ENCODE assay signal across 13 cellular contexts in genomic region chr3:71446260-71446659, GRCh38.
DNase-seq lines count a peak whose midpoint lies in the region; ATAC-seq and TF ChIP-seq lines count a peak whose summit lies in the region.
"Had no signal": no experiment of that assay in that cellular context is flagged by ENCODE, and none has a peak within 500 bp of the region (broad histone marks: within the 10 kb centered on the region; RNA-seq: fewer than 3 reads in every experiment).

No MANE protein-coding gene starts in this region.

- DNase-seq in breast epithelium (ENCODE audit: low spot score in 2 of 2), result no peak
- DNase-seq in mammary epithelial cell, result no peak
- no peak for DNase-seq in RWPE2 (ENCODE audit: low spot score)
- DNase-seq in epithelial cell of prostate (ENCODE audit: low read depth, low spot score), result no peak
- DNase-seq in COLO829 (ENCODE audit: low spot score), result no peak
- DNase-seq in effector CD4-positive, alpha-beta T cell, result no peak
- no peak for DNase-seq in NCI-H774 (lab: John Stamatoyannopoulos, UW)
- DNase-seq: activated CD4-positive, alpha-beta T cell treated with anti-CD3 and anti-CD28 coated beads, Interleukin-2, amount 50 U/mL, for 48 hours; NCI-H2107; RPMI8226 had no signal

- ATAC-seq in RWPE2 (ENCODE audit: low read depth), result no peak
- ATAC-seq: sciatic nerve had no signal

- in situ Hi-C loops in mammary epithelial cell (cut with MboI; ENCODE audit: low sequenced_read_pairs in 2 of 2), result no loop called here

- H3K4me1 ChIP-seq in breast epithelium, result peaks cover 0 to 21% of the 10 kb centered on the region in 2 donors
- peaks cover 44% of the 10 kb centered on the region for H3K4me1 ChIP-seq in mammary epithelial cell (ENCODE audit: insufficient read depth, low read length)
- H3K4me1 ChIP-seq in RWPE2 (ENCODE audit: insufficient read depth, poor library complexity, severe bottlenecking), result peaks cover 47% of the 10 kb centered on the region
- H3K4me1 ChIP-seq in thymus (ENCODE audit: control insufficient read depth, insufficient read depth, low read length), result peaks cover 71% of the 10 kb centered on the region

- H3K27ac ChIP-seq in breast epithelium (peak overlapping the region; percentile 57 to 87), mammary epithelial cell (ENCODE audit: insufficient read depth, low read depth, low read length) (no peak overlapping the region), RWPE2 (ENCODE audit: poor library complexity, severe bottlenecking) (peak overlapping the region; percentile 93), epithelial cell of prostate (peak overlapping the region; percentile 97), thymus (ENCODE audit: low read depth) (peak overlapping the region; percentile 80)

- no peaks in the 10 kb centered on the region for H3K27me3 ChIP-seq in breast epithelium
- H3K27me3 ChIP-seq in mammary epithelial cell (ENCODE audit: insufficient read depth, low read length), result no peaks in the 10 kb centered on the region
- H3K27me3 ChIP-seq in RWPE2 (ENCODE audit: insufficient read depth, poor library complexity, severe bottlenecking), result no peaks in the 10 kb centered on the region
- no peaks in the 10 kb centered on the region for H3K27me3 ChIP-seq in thymus (ENCODE audit: control insufficient read depth, insufficient read depth)
- H3K27me3 ChIP-seq: vagina had no signal

- H3K9ac ChIP-seq in mammary epithelial cell (ENCODE audit: insufficient read depth, low read length), result no peak overlapping the region

- H3K36me3 ChIP-seq in breast epithelium, result no peaks in the 10 kb centered on the region
- no peaks in the 10 kb centered on the region for H3K36me3 ChIP-seq in mammary epithelial cell (ENCODE audit: insufficient read depth, low read length)
- H3K36me3 ChIP-seq in RWPE2 (ENCODE audit: low read depth), result no peaks in the 10 kb centered on the region
- H3K36me3 ChIP-seq in thymus (ENCODE audit: control insufficient read depth, insufficient read depth), result no peaks in the 10 kb centered on the region
- H3K36me3 ChIP-seq: vagina had no signal

- H3K9me3 ChIP-seq in breast epithelium, result no peaks in the 10 kb centered on the region
- no peaks in the 10 kb centered on the region for H3K9me3 ChIP-seq in mammary epithelial cell (replicated peaks; ENCODE audit: insufficient read depth, low read length)
- H3K9me3 ChIP-seq in RWPE2 (ENCODE audit: severe bottlenecking), result no peaks in the 10 kb centered on the region
- H3K9me3 ChIP-seq in thymus (ENCODE audit: control insufficient read depth), result no peaks in the 10 kb centered on the region
- H3K9me3 ChIP-seq: vagina had no signal

- intact Hi-C loops in breast epithelium (cut with DNase I; ENCODE audit: low total_unique reads), result no loop called here
- intact Hi-C loops in mammary epithelial cell (cut with micrococcal nuclease), result loop anchor here (5.0 kb wide), 1 partner anchor 51 kb away; no protein-coding TSS in a partner anchor

- H3K4me2 ChIP-seq in mammary epithelial cell (ENCODE audit: insufficient read depth, low read depth, low read length), result no peak overlapping the region

- BruUV-seq in mammary epithelial cell (replicated peaks; lab: Mats Ljungman, UMichigan), result no TSS peak

- H3K4me3 ChIP-seq in breast epithelium, result no peak overlapping the region
- H3K4me3 ChIP-seq in mammary epithelial cell (replicated peaks in 1 of 3; ENCODE audit: insufficient read depth in 1 of 3, low read depth in 2 of 3, low read length in 3 of 3), result no peak overlapping the region
- H3K4me3 ChIP-seq in RWPE2 (ENCODE audit: severe bottlenecking), result no peak overlapping the region
- no peak overlapping the region for H3K4me3 ChIP-seq in thymus (ENCODE audit: low read length)
- H3K4me3 ChIP-seq: vagina had no signal

- TF ChIP-seq CTCF in breast epithelium (IDR thresholded peaks at IDR 0.05), result no peak
- no peak for TF ChIP-seq CTCF in mammary epithelial cell (conservative IDR thresholded peaks at IDR 0.05 in 1 of 2, IDR thresholded peaks at IDR 0.05 in 1 of 2; ENCODE audit: extremely low read depth in 1 of 2, insufficient read depth in 1 of 2, low read depth in 1 of 2, low read length in 2 of 2)
- no peak for TF ChIP-seq CTCF in RWPE2 (IDR thresholded peaks at IDR 0.05; ENCODE audit: poor library complexity, severe bottlenecking)

- H3K79me2 ChIP-seq in mammary epithelial cell (ENCODE audit: insufficient read depth, low read length), result peaks cover 16% of the 10 kb centered on the region

- dilution Hi-C loops in mammary epithelial cell (cut with HindIII; ENCODE audit: low sequenced_read_pairs), result no loop called here

- WGBS in mammary epithelial cell (ENCODE audit: low coverage, missing lambda C conversion rate), result 73% methylated on average over 4 of the region's 4 CpGs
- WGBS in thymus, result 75% methylated on average over 4 of the region's 4 CpGs

- H2AFZ ChIP-seq in mammary epithelial cell (ENCODE audit: low read depth, low read length), result no peak overlapping the region

- CTCF ChIA-PET in mammary epithelial cell (lab: Charles Lee; ENCODE audit: low non-redundant PET), result no interaction called here

- H4K20me1 ChIP-seq in mammary epithelial cell (ENCODE audit: insufficient read depth, low read length), result no peaks in the 10 kb centered on the region

- no peak for TF ChIP-seq POLR2A in breast epithelium (IDR thresholded peaks at IDR 0.05)
